2 cellular contexts compared by ENCODE assay signal in the genomic region with DNA sequence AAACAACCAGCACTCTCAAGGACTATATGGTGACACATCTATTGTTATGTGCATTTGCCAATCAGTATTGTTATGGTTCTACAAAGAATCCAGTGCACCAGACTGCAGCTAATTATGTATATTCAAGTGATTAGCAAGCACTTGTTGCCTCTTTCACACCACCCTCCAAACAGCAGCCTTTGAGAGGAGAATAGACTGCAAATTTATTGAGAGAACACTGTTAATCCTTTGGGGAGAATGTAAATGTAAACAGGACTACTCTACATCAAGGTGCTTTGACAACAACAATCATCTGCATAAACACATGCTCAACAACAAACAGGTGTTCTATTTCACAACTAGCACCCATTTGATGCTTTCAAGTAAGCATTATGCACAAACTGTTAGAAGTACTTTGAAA.
A peak's percentile ranks its signal among the peaks of the same experiment; 100 is the strongest.
TF ChIP-seq lines count a peak whose summit lies in the region.

No MANE protein-coding gene starts in this region.

TF ChIP-seq in HepG2, 621 proteins besides CTCF, POLR2A, EP300 and RAD21 (continued from another document and continues in another):
- TF ChIP-seq, protein P1, sequence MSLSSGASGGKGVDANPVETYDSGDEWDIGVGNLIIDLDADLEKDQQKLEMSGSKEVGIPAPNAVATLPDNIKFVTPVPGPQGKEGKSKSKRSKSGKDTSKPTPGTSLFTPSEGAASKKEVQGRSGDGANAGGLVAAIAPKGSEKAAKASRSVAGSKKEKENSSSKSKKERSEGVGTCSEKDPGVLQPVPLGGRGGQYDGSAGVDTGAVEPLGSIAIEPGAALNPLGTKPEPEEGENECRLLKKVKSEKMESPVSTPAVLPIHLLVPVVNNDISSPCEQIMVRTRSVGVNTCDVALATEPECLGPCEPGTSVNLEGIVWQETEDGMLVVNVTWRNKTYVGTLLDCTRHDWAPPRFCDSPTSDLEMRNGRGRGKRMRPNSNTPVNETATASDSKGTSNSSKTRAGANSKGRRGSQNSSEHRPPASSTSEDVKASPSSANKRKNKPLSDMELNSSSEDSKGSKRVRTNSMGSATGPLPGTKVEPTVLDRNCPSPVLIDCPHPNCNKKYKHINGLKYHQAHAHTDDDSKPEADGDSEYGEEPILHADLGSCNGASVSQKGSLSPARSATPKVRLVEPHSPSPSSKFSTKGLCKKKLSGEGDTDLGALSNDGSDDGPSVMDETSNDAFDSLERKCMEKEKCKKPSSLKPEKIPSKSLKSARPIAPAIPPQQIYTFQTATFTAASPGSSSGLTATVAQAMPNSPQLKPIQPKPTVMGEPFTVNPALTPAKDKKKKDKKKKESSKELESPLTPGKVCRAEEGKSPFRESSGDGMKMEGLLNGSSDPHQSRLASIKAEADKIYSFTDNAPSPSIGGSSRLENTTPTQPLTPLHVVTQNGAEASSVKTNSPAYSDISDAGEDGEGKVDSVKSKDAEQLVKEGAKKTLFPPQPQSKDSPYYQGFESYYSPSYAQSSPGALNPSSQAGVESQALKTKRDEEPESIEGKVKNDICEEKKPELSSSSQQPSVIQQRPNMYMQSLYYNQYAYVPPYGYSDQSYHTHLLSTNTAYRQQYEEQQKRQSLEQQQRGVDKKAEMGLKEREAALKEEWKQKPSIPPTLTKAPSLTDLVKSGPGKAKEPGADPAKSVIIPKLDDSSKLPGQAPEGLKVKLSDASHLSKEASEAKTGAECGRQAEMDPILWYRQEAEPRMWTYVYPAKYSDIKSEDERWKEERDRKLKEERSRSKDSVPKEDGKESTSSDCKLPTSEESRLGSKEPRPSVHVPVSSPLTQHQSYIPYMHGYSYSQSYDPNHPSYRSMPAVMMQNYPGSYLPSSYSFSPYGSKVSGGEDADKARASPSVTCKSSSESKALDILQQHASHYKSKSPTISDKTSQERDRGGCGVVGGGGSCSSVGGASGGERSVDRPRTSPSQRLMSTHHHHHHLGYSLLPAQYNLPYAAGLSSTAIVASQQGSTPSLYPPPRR (CRISPR knock-in tag; IDR thresholded peaks at IDR 0.05; ENCODE audit: borderline replicate concordance): no peak
- no peak for TF ChIP-seq ZNF670 (CRISPR knock-in tag; IDR thresholded peaks at IDR 0.05; ENCODE audit: borderline replicate concordance)
- TF ChIP-seq ELF3 (CRISPR knock-in tag; IDR thresholded peaks at IDR 0.05): no peak
- TF ChIP-seq, protein P2, sequence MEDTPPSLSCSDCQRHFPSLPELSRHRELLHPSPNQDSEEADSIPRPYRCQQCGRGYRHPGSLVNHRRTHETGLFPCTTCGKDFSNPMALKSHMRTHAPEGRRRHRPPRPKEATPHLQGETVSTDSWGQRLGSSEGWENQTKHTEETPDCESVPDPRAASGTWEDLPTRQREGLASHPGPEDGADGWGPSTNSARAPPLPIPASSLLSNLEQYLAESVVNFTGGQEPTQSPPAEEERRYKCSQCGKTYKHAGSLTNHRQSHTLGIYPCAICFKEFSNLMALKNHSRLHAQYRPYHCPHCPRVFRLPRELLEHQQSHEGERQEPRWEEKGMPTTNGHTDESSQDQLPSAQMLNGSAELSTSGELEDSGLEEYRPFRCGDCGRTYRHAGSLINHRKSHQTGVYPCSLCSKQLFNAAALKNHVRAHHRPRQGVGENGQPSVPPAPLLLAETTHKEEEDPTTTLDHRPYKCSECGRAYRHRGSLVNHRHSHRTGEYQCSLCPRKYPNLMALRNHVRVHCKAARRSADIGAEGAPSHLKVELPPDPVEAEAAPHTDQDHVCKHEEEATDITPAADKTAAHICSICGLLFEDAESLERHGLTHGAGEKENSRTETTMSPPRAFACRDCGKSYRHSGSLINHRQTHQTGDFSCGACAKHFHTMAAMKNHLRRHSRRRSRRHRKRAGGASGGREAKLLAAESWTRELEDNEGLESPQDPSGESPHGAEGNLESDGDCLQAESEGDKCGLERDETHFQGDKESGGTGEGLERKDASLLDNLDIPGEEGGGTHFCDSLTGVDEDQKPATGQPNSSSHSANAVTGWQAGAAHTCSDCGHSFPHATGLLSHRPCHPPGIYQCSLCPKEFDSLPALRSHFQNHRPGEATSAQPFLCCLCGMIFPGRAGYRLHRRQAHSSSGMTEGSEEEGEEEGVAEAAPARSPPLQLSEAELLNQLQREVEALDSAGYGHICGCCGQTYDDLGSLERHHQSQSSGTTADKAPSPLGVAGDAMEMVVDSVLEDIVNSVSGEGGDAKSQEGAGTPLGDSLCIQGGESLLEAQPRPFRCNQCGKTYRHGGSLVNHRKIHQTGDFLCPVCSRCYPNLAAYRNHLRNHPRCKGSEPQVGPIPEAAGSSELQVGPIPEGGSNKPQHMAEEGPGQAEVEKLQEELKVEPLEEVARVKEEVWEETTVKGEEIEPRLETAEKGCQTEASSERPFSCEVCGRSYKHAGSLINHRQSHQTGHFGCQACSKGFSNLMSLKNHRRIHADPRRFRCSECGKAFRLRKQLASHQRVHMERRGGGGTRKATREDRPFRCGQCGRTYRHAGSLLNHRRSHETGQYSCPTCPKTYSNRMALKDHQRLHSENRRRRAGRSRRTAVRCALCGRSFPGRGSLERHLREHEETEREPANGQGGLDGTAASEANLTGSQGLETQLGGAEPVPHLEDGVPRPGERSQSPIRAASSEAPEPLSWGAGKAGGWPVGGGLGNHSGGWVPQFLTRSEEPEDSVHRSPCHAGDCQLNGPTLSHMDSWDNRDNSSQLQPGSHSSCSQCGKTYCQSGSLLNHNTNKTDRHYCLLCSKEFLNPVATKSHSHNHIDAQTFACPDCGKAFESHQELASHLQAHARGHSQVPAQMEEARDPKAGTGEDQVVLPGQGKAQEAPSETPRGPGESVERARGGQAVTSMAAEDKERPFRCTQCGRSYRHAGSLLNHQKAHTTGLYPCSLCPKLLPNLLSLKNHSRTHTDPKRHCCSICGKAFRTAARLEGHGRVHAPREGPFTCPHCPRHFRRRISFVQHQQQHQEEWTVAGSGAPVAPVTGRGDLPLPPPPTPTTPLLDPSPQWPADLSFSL (CRISPR knock-in tag; IDR thresholded peaks at IDR 0.05): no peak
- no peak for TF ChIP-seq MAFF (IDR thresholded peaks at IDR 0.05; ENCODE audit: low read depth, low read length)
- TF ChIP-seq ZSCAN20 (CRISPR knock-in tag; IDR thresholded peaks at IDR 0.05; ENCODE audit: borderline replicate concordance): no peak
- no peak for TF ChIP-seq MIER2 (CRISPR knock-in tag; IDR thresholded peaks at IDR 0.05)
- TF ChIP-seq ZNF562 (CRISPR knock-in tag; IDR thresholded peaks at IDR 0.05; ENCODE audit: borderline replicate concordance): no peak
- TF ChIP-seq MXD4 (CRISPR knock-in tag; IDR thresholded peaks at IDR 0.05): no peak
- TF ChIP-seq, protein P3, sequence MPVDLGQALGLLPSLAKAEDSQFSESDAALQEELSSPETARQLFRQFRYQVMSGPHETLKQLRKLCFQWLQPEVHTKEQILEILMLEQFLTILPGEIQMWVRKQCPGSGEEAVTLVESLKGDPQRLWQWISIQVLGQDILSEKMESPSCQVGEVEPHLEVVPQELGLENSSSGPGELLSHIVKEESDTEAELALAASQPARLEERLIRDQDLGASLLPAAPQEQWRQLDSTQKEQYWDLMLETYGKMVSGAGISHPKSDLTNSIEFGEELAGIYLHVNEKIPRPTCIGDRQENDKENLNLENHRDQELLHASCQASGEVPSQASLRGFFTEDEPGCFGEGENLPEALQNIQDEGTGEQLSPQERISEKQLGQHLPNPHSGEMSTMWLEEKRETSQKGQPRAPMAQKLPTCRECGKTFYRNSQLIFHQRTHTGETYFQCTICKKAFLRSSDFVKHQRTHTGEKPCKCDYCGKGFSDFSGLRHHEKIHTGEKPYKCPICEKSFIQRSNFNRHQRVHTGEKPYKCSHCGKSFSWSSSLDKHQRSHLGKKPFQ (CRISPR knock-in tag; IDR thresholded peaks at IDR 0.05; ENCODE audit: insufficient replicate concordance): no peak
- no peak for TF ChIP-seq NR2F1 (CRISPR knock-in tag; IDR thresholded peaks at IDR 0.05)
- TF ChIP-seq ZNF674 (CRISPR knock-in tag; IDR thresholded peaks at IDR 0.05; ENCODE audit: low read depth): no peak

TF ChIP-seq in WTC11, 78 proteins besides CTCF, POLR2A, EP300 and RAD21 (continued from another document):
- TF ChIP-seq, protein P4, sequence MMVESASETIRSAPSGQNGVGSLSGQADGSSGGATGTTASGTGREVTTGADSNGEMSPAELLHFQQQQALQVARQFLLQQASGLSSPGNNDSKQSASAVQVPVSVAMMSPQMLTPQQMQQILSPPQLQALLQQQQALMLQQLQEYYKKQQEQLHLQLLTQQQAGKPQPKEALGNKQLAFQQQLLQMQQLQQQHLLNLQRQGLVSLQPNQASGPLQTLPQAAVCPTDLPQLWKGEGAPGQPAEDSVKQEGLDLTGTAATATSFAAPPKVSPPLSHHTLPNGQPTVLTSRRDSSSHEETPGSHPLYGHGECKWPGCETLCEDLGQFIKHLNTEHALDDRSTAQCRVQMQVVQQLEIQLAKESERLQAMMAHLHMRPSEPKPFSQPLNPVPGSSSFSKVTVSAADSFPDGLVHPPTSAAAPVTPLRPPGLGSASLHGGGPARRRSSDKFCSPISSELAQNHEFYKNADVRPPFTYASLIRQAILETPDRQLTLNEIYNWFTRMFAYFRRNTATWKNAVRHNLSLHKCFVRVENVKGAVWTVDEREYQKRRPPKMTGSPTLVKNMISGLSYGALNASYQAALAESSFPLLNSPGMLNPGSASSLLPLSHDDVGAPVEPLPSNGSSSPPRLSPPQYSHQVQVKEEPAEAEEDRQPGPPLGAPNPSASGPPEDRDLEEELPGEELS (CRISPR knock-in tag; IDR thresholded peaks at IDR 0.05): peak; percentile 99
- TF ChIP-seq FOXJ3 (CRISPR knock-in tag; IDR thresholded peaks at IDR 0.05; ENCODE audit: borderline replicate concordance): 0 out of 2 replicates have a peak, but pooled peaks have one; percentile 68
- TF ChIP-seq, protein P5, sequence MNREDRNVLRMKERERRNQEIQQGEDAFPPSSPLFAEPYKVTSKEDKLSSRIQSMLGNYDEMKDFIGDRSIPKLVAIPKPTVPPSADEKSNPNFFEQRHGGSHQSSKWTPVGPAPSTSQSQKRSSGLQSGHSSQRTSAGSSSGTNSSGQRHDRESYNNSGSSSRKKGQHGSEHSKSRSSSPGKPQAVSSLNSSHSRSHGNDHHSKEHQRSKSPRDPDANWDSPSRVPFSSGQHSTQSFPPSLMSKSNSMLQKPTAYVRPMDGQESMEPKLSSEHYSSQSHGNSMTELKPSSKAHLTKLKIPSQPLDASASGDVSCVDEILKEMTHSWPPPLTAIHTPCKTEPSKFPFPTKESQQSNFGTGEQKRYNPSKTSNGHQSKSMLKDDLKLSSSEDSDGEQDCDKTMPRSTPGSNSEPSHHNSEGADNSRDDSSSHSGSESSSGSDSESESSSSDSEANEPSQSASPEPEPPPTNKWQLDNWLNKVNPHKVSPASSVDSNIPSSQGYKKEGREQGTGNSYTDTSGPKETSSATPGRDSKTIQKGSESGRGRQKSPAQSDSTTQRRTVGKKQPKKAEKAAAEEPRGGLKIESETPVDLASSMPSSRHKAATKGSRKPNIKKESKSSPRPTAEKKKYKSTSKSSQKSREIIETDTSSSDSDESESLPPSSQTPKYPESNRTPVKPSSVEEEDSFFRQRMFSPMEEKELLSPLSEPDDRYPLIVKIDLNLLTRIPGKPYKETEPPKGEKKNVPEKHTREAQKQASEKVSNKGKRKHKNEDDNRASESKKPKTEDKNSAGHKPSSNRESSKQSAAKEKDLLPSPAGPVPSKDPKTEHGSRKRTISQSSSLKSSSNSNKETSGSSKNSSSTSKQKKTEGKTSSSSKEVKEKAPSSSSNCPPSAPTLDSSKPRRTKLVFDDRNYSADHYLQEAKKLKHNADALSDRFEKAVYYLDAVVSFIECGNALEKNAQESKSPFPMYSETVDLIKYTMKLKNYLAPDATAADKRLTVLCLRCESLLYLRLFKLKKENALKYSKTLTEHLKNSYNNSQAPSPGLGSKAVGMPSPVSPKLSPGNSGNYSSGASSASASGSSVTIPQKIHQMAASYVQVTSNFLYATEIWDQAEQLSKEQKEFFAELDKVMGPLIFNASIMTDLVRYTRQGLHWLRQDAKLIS (CRISPR knock-in tag; IDR thresholded peaks at IDR 0.05; ENCODE audit: borderline replicate concordance): no peak
- TF ChIP-seq FOXK1 (CRISPR knock-in tag; IDR thresholded peaks at IDR 0.05): peak; percentile 83
- TF ChIP-seq, protein P6, sequence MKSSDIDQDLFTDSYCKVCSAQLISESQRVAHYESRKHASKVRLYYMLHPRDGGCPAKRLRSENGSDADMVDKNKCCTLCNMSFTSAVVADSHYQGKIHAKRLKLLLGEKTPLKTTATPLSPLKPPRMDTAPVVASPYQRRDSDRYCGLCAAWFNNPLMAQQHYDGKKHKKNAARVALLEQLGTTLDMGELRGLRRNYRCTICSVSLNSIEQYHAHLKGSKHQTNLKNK (CRISPR knock-in tag; IDR thresholded peaks at IDR 0.05): no peak
